ENCODE assay signal across 8 cellular contexts in the genomic region with DNA sequence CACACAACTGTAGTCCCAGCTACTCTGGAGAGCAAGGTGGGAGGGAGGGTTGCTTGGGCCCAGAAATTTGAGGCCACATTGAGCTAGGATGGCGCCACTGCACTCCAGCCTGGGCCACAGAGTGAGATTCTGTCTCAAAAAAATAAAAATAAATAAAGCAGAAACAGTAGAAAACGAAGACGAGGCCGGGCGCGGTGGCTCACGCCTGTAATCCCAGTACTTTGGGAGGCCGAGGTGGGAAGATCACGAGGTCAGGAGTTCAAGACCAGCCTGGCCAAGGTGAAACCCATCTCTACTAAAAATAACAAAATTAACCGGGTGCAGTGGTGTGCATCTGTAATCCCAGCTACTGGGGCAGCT. TPM values are rescaled to one million over a fixed set of nuclear protein-coding genes. Genes with fewer than 3 reads are reported as not detected.
A peak's percentile ranks its signal among the peaks of the same experiment; 100 is the strongest.
DNase-seq lines count a peak whose midpoint lies in the region; ATAC-seq, FAIRE-seq and TF ChIP-seq lines count a peak whose summit lies in the region.
"Not testable (repeated sequence)": the region's sequence is repeated elsewhere in the genome, so short reads cannot be mapped to it uniquely, and the experiment has no call there.
"Had no signal": no experiment of that assay in that cellular context is flagged by ENCODE, and none has a peak within 500 bp of the region (broad histone marks: within the 10 kb centered on the region; RNA-seq: fewer than 3 reads in every experiment).

No MANE protein-coding gene starts in this region.

- not testable (repeated sequence) for FAIRE-seq in bronchial epithelial cell (lab: Jason Lieb, UNC)

- H2AFZ ChIP-seq in OCI-LY3 (ENCODE audit: low read depth, low read length), result not testable (repeated sequence)

- H3K4me1 Mint-ChIP-seq in activated CD8-positive, alpha-beta memory T cell treated with anti-CD3 and anti-CD28 coated beads, Interleukin-2, amount 10 ng/mL, durations not matched to agents 7 days and 5 days, result peaks cover 15% of the 10 kb centered on the region
- not testable (repeated sequence) for H3K4me1 Mint-ChIP-seq in glutamatergic neuron (ENCODE audit: low read depth, unreplicated experiment)

- CTCF ChIA-PET in activated CD8-positive, alpha-beta memory T cell treated with anti-CD3 and anti-CD28 coated beads, Interleukin-2, amount 10 ng/mL, durations not matched to agents 7 days and 5 days (lab: Charles Lee), result interaction anchor here (0.7 to 3.0 kb wide), 3 partner anchors 12 to 156 kb away, joined by 3 to 11 read pairs (median 5); a partner anchor contains a TSS

- not testable (repeated sequence) for H3K27ac ChIP-seq in OCI-LY3 (ENCODE audit: low read length)

- peaks cover 14% of the 10 kb centered on the region for H3K4me1 ChIP-seq in OCI-LY3 (ENCODE audit: low read length)
- not testable (repeated sequence) for H3K4me1 ChIP-seq in mucosa of stomach (ENCODE audit: control insufficient read depth, insufficient read depth, low read length)

- peaks cover 12% of the 10 kb centered on the region for H3K36me3 Mint-ChIP-seq in activated CD8-positive, alpha-beta memory T cell treated with anti-CD3 and anti-CD28 coated beads, Interleukin-2, amount 10 ng/mL, durations not matched to agents 7 days and 5 days
- not testable (repeated sequence) for H3K36me3 Mint-ChIP-seq in glutamatergic neuron (ENCODE audit: unreplicated experiment)

- not testable (repeated sequence) for H3K27me3 ChIP-seq in OCI-LY3 (ENCODE audit: low read depth, low read length); bronchial epithelial cell (ENCODE audit: control insufficient read depth, insufficient read depth, low read length); mucosa of stomach (ENCODE audit: control insufficient read depth, insufficient read depth, low read length)

- not testable (repeated sequence) for H3K27ac Mint-ChIP-seq in activated CD8-positive, alpha-beta memory T cell treated with anti-CD3 and anti-CD28 coated beads, Interleukin-2, amount 10 ng/mL, durations not matched to agents 7 days and 5 days; glutamatergic neuron (ENCODE audit: unreplicated experiment)

- not testable (repeated sequence) for H3K9me3 ChIP-seq in OCI-LY3 (ENCODE audit: insufficient read depth, low read length); mucosa of stomach (ENCODE audit: control insufficient read depth, low read length)

- H3K9me3 Mint-ChIP-seq in activated CD8-positive, alpha-beta memory T cell treated with anti-CD3 and anti-CD28 coated beads, Interleukin-2, amount 10 ng/mL, durations not matched to agents 7 days and 5 days (ENCODE audit: low read depth); glutamatergic neuron (ENCODE audit: unreplicated experiment): not testable (repeated sequence)

- ATAC-seq in activated CD8-positive, alpha-beta memory T cell treated with anti-CD3 and anti-CD28 coated beads, Interleukin-2, amount 10 ng/mL, durations not matched to agents 7 days and 5 days, result not testable (repeated sequence)

- not testable (repeated sequence) for TF ChIP-seq CTCF in GM12865 (IDR thresholded peaks at IDR 0.05; ENCODE audit: insufficient read depth, low read depth, low read length, missing control alignments); OCI-LY3 (IDR thresholded peaks at IDR 0.05; ENCODE audit: low read depth, low read length); bronchial epithelial cell (IDR thresholded peaks at IDR 0.05; ENCODE audit: insufficient read depth, low read length, severe bottlenecking); glutamatergic neuron (IDR thresholded peaks at IDR 0.05; ENCODE audit: partially characterized antibody, unreplicated experiment)

- H3K4me3 Mint-ChIP-seq in activated CD8-positive, alpha-beta memory T cell treated with anti-CD3 and anti-CD28 coated beads, Interleukin-2, amount 10 ng/mL, durations not matched to agents 7 days and 5 days, result peak overlapping the region; percentile 80
- peak overlapping the region; percentile 88 for H3K4me3 Mint-ChIP-seq in glutamatergic neuron (ENCODE audit: unreplicated experiment)

- not testable (repeated sequence) for DNase-seq in GM12865 (ENCODE audit: low read depth); activated CD8-positive, alpha-beta memory T cell treated with anti-CD3 and anti-CD28 coated beads, Interleukin-2, amount 10 ng/mL, durations not matched to agents 7 days and 5 days; bronchial epithelial cell (ENCODE audit: low read depth); glutamatergic neuron; skeletal muscle cell (ENCODE audit: low read depth)

- H3K4me3 ChIP-seq in GM12865 (ENCODE audit: low read depth, low read length) (peak overlapping the region; percentile 92), OCI-LY3 (ENCODE audit: low read length) (peak overlapping the region; percentile 86), bronchial epithelial cell (ENCODE audit: low read depth, low read length) (peak overlapping the region; percentile 85), mucosa of stomach (ENCODE audit: low read length) (peak overlapping the region; percentile 60), skeletal muscle cell (ENCODE audit: low read depth, low read length) (peak overlapping the region; percentile 69)

- peak overlapping the region; percentile 26; the same call in 1 of the 2 replicates for H3K9ac ChIP-seq in OCI-LY3 (ENCODE audit: low read length)
- H3K9ac ChIP-seq in mucosa of stomach (ENCODE audit: low read length), result not testable (repeated sequence)

- H4K20me1 ChIP-seq in OCI-LY3 (ENCODE audit: insufficient read depth, low read length), result not testable (repeated sequence)

- H3K36me3 ChIP-seq in OCI-LY3 (replicated peaks; ENCODE audit: low read depth, low read length), result peaks cover 14% of the 10 kb centered on the region
- H3K36me3 ChIP-seq in bronchial epithelial cell (ENCODE audit: control insufficient read depth, insufficient read depth, low read length); mucosa of stomach (ENCODE audit: control insufficient read depth, insufficient read depth, low read length): not testable (repeated sequence)

- peak overlapping the region; percentile 56 for H3K4me2 ChIP-seq in OCI-LY3 (ENCODE audit: low read length)

- not testable (repeated sequence) for H3K27me3 Mint-ChIP-seq in activated CD8-positive, alpha-beta memory T cell treated with anti-CD3 and anti-CD28 coated beads, Interleukin-2, amount 10 ng/mL, durations not matched to agents 7 days and 5 days; glutamatergic neuron (ENCODE audit: unreplicated experiment)

- peaks cover 20% of the 10 kb centered on the region for H3K79me2 ChIP-seq in OCI-LY3 (ENCODE audit: low read length)

RNA-seq across cellular contexts. Expression of a gene that starts 0.5 kb away (rescaled TPM):
- 100 to 1,000 TPM; 141 to 145 TPM for total RNA-seq in activated CD8-positive, alpha-beta memory T cell treated with anti-CD3 and anti-CD28 coated beads, Interleukin-2, amount 10 ng/mL, durations not matched to agents 7 days and 5 days
- 43.1 and 49.8 TPM in 2 replicates for total RNA-seq in bronchial epithelial cell
- total RNA-seq in glutamatergic neuron (ENCODE audit: unreplicated experiment), result 97.3 TPM

RNA-seq across cellular contexts. Expression of a gene that starts 11.8 kb away (rescaled TPM):
- 10 to 100 TPM; 31.9 to 45.8 TPM for total RNA-seq in activated CD8-positive, alpha-beta memory T cell treated with anti-CD3 and anti-CD28 coated beads, Interleukin-2, amount 10 ng/mL, durations not matched to agents 7 days and 5 days
- total RNA-seq in bronchial epithelial cell, result 22.0 and 23.7 TPM in 2 replicates
- total RNA-seq in glutamatergic neuron (ENCODE audit: unreplicated experiment), result 66.8 TPM

RNA-seq across cellular contexts. Expression of a gene that starts 14.9 kb away (rescaled TPM):
- 1 to 10 TPM; 1.8 to 2.6 TPM for total RNA-seq in activated CD8-positive, alpha-beta memory T cell treated with anti-CD3 and anti-CD28 coated beads, Interleukin-2, amount 10 ng/mL, durations not matched to agents 7 days and 5 days
- 0.26 and 0.51 TPM in 2 replicates for total RNA-seq in bronchial epithelial cell
- total RNA-seq in glutamatergic neuron (ENCODE audit: unreplicated experiment), result 2.3 TPM

RNA-seq across cellular contexts. Expression of a gene that starts 27.4 kb away (rescaled TPM):
- total RNA-seq in activated CD8-positive, alpha-beta memory T cell treated with anti-CD3 and anti-CD28 coated beads, Interleukin-2, amount 10 ng/mL, durations not matched to agents 7 days and 5 days, result under 1 TPM in 1 of 2 experiments, not detected in 1; 0.26 TPM
- total RNA-seq in bronchial epithelial cell (not detected in 2 replicates), glutamatergic neuron (ENCODE audit: unreplicated experiment) (not detected)
- total RNA-seq: H4 had no signal

RNA-seq across cellular contexts. Expression of a gene that starts 32.1 kb away (rescaled TPM):
- 10 to 100 TPM; 64.7 to 77.4 TPM for total RNA-seq in activated CD8-positive, alpha-beta memory T cell treated with anti-CD3 and anti-CD28 coated beads, Interleukin-2, amount 10 ng/mL, durations not matched to agents 7 days and 5 days
- total RNA-seq in bronchial epithelial cell, result 52.7 and 63.6 TPM in 2 replicates
- 56.0 TPM for total RNA-seq in glutamatergic neuron (ENCODE audit: unreplicated experiment)
